9 cellular contexts compared by ENCODE assay signal in genomic region chr20:37395921-37396519, GRCh38. TPM values are rescaled to one million over a fixed set of nuclear protein-coding genes. Genes with fewer than 3 reads are reported as not detected.
DNase-seq lines count a peak whose midpoint lies in the region; ATAC-seq lines count a peak whose summit lies in the region.
"Had no signal": no experiment of that assay in that cellular context is flagged by ENCODE, and none has a peak within 500 bp of the region (broad histone marks: within the 10 kb centered on the region; RNA-seq: fewer than 3 reads in every experiment).

No MANE protein-coding gene starts in this region.

- DNase-seq in stimulated activated naive CD8-positive, alpha-beta T cell treated with anti-CD3 and anti-CD28 coated beads, Interleukin-15, amount 100 ng/mL, for 72 hours = no peak
- no peak for DNase-seq in stimulated activated naive CD8-positive, alpha-beta T cell treated with anti-CD3 and anti-CD28 coated beads, Interleukin-15, Interleukin-2, amounts not matched to agents 100 U/mL and 50 U/mL, for 24 hours
- DNase-seq in OCI-M1 (lab: John Stamatoyannopoulos, UW) (peak; percentile 43), right cardiac atrium (peak; percentile 76 to 91 (median 88)), T-helper 1 cell (no peak), NCI-H1436 treated with DMSO at 0.1 percent for 48 hours (lab: John Stamatoyannopoulos, UW) (no peak)
- no peak for DNase-seq in activated naive CD4-positive, alpha-beta T cell treated with anti-CD3 and anti-CD28 coated beads, Interleukin-2, amount 10 ng/mL, durations not matched to agents 7 days and 5 days
- no peak for DNase-seq in activated CD4-positive, alpha-beta T cell treated with anti-CD3 and anti-CD28 coated beads for 1 hour
- DNase-seq: adrenal gland had no signal

- peak; percentile 21 for ATAC-seq in stimulated activated naive CD8-positive, alpha-beta T cell treated with anti-CD3 and anti-CD28 coated beads, Interleukin-15, amount 100 ng/mL, for 72 hours
- no peak for ATAC-seq in stimulated activated naive CD8-positive, alpha-beta T cell treated with anti-CD3 and anti-CD28 coated beads, Interleukin-15, Interleukin-2, amounts not matched to agents 100 U/mL and 50 U/mL, for 24 hours
- peak; percentile 54 to 77 for ATAC-seq in right cardiac atrium

- no peaks in the 10 kb centered on the region for H3K27me3 ChIP-seq in right cardiac atrium (ENCODE audit: control insufficient read depth, insufficient read depth)
- H3K27me3 ChIP-seq: adrenal gland had no signal

- CTCF ChIA-PET in activated naive CD4-positive, alpha-beta T cell treated with anti-CD3 and anti-CD28 coated beads, Interleukin-2, amount 10 ng/mL, durations not matched to agents 7 days and 5 days (lab: Charles Lee) = no interaction called here

- H3K4me1 ChIP-seq in right cardiac atrium (ENCODE audit: control insufficient read depth, insufficient read depth, low read length) = no peaks in the 10 kb centered on the region

- H3K9me3 Mint-ChIP-seq in stimulated activated naive CD8-positive, alpha-beta T cell treated with anti-CD3 and anti-CD28 coated beads, Interleukin-15, amount 100 ng/mL, for 72 hours = no peaks in the 10 kb centered on the region
- no peaks in the 10 kb centered on the region for H3K9me3 Mint-ChIP-seq in activated naive CD4-positive, alpha-beta T cell treated with anti-CD3 and anti-CD28 coated beads, Interleukin-2, amount 10 ng/mL, durations not matched to agents 7 days and 5 days

- no peak overlapping the region for H3K27ac ChIP-seq in right cardiac atrium (ENCODE audit: low read length)

- WGBS in right cardiac atrium = 57% methylated on average over 22 of the region's 22 CpGs

- H3K9me3 ChIP-seq in right cardiac atrium (ENCODE audit: control insufficient read depth, low read length) = no peaks in the 10 kb centered on the region
- H3K9me3 ChIP-seq: adrenal gland had no signal

- H3K36me3 Mint-ChIP-seq in activated naive CD4-positive, alpha-beta T cell treated with anti-CD3 and anti-CD28 coated beads, Interleukin-2, amount 10 ng/mL, durations not matched to agents 7 days and 5 days = no peaks in the 10 kb centered on the region

- intact Hi-C loops in right cardiac atrium (cut with DNase I) = no loop called here

- H3K4me3 ChIP-seq in right cardiac atrium (ENCODE audit: low read length) = no peak overlapping the region
- H3K4me3 ChIP-seq: adrenal gland had no signal

- H3K27ac Mint-ChIP-seq in stimulated activated naive CD8-positive, alpha-beta T cell treated with anti-CD3 and anti-CD28 coated beads, Interleukin-15, amount 100 ng/mL, for 72 hours = no peak overlapping the region
- no peak overlapping the region for H3K27ac Mint-ChIP-seq in activated naive CD4-positive, alpha-beta T cell treated with anti-CD3 and anti-CD28 coated beads, Interleukin-2, amount 10 ng/mL, durations not matched to agents 7 days and 5 days

- no peak overlapping the region for H3K4me3 Mint-ChIP-seq in stimulated activated naive CD8-positive, alpha-beta T cell treated with anti-CD3 and anti-CD28 coated beads, Interleukin-15, amount 100 ng/mL, for 72 hours
- H3K4me3 Mint-ChIP-seq in activated naive CD4-positive, alpha-beta T cell treated with anti-CD3 and anti-CD28 coated beads, Interleukin-2, amount 10 ng/mL, durations not matched to agents 7 days and 5 days = no peak overlapping the region

- H3K27me3 Mint-ChIP-seq in stimulated activated naive CD8-positive, alpha-beta T cell treated with anti-CD3 and anti-CD28 coated beads, Interleukin-15, amount 100 ng/mL, for 72 hours = no peaks in the 10 kb centered on the region
- H3K27me3 Mint-ChIP-seq in activated naive CD4-positive, alpha-beta T cell treated with anti-CD3 and anti-CD28 coated beads, Interleukin-2, amount 10 ng/mL, durations not matched to agents 7 days and 5 days = no peaks in the 10 kb centered on the region

- no peaks in the 10 kb centered on the region for H3K4me1 Mint-ChIP-seq in stimulated activated naive CD8-positive, alpha-beta T cell treated with anti-CD3 and anti-CD28 coated beads, Interleukin-15, amount 100 ng/mL, for 72 hours
- no peaks in the 10 kb centered on the region for H3K4me1 Mint-ChIP-seq in activated naive CD4-positive, alpha-beta T cell treated with anti-CD3 and anti-CD28 coated beads, Interleukin-2, amount 10 ng/mL, durations not matched to agents 7 days and 5 days

RNA-seq across cellular contexts. Expression of gene SRC, which starts 50.1 kb away (rescaled TPM):
- total RNA-seq in right cardiac atrium = 10 to 100 TPM; 11.8 to 14.0 (median 13.4) TPM
- 9.5 TPM for polyA plus RNA-seq in right cardiac atrium

Comparison
In these comparisons a context has a peak if more than half of its experiments do, and no peak if none do; other contexts are left out.
1. DNase-seq: peak in OCI-M1 (single experiment) and right cardiac atrium (3 of 3); none in stimulated activated naive CD8-positive, alpha-beta T cell treated with anti-CD3 and anti-CD28 coated beads, Interleukin-15, amount 100 ng/mL, for 72 hours (0 of 2), stimulated activated naive CD8-positive, alpha-beta T cell treated with anti-CD3 and anti-CD28 coated beads, Interleukin-15, Interleukin-2, amounts not matched to agents 100 U/mL and 50 U/mL, for 24 hours (single experiment), T-helper 1 cell (0 of 5), activated naive CD4-positive, alpha-beta T cell treated with anti-CD3 and anti-CD28 coated beads, Interleukin-2, amount 10 ng/mL, durations not matched to agents 7 days and 5 days (single experiment), activated CD4-positive, alpha-beta T cell treated with anti-CD3 and anti-CD28 coated beads for 1 hour (single experiment) and NCI-H1436 treated with DMSO at 0.1 percent for 48 hours (single experiment).